Comparison of ENCODE assay signal across 1 cellular context in the genomic region with DNA sequence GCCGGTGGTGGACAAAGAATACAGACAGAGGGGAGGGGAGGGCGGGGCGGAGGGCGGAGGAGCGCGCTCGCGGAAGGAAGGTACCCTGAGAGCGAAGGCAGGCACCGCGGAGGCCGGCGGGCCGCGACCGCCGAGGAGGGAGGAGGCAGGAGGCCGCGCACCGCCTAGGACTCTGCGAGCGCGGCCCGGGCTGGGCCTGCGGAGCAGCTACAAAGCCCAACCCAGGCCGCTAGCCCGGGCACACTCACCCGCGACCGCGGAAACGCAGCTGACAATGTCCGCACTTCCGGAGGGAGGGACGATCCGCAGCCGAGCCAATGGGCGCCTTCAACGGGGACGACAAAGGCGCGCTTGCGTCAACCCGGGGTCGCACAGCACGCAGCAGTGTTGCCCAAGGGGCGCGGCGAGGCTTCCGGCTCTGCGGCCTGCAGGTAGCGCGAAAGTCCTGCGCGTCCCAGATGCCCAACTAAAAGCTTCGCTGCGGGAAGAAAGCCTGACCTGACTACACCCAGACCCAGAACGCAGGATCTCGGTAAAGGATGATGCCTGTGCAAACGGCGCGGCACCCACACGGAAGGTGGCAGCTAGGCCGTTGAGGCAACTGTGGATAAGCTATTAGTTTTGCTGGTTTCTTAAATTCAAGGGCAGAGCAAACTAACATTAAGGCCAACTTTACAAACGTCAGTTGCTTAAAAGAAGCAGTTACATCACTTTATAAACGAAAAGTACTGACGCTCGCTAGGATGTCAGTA.
A peak's percentile ranks its signal among the peaks of the same experiment; 100 is the strongest.
TF ChIP-seq lines count a peak whose summit lies in the region.

Gene C18orf32, minus strand, starts transcription at position 276 of the 752 bp plus-strand sequence. CDS start 3,486 bp downstream, outside the sequence.

TF ChIP-seq in WTC11, 78 proteins besides CTCF, POLR2A, EP300 and RAD21 (continued from another document and continues in another):
- TF ChIP-seq PREB (CRISPR knock-in tag; IDR thresholded peaks at IDR 0.05; ENCODE audit: borderline replicate concordance) (0 out of 2 replicates have a peak, but pooled peaks have one; percentile 68), RELA (CRISPR knock-in tag; IDR thresholded peaks at IDR 0.05; ENCODE audit: borderline replicate concordance) (no peak; the same call in 1 of the 2 replicates), ETV6 (CRISPR knock-in tag; IDR thresholded peaks at IDR 0.05) (peak; percentile 92), ESRRA (CRISPR knock-in tag; IDR thresholded peaks at IDR 0.05; ENCODE audit: borderline replicate concordance) (peak; percentile 37; the same call in 1 of the 2 replicates), ZNF423 (CRISPR knock-in tag; IDR thresholded peaks at IDR 0.05) (no peak), SMAD3 (CRISPR knock-in tag; IDR thresholded peaks at IDR 0.05; ENCODE audit: borderline replicate concordance) (no peak; the same call in 1 of the 2 replicates), EMX1 (CRISPR knock-in tag; IDR thresholded peaks at IDR 0.05) (peak; percentile 98), JAZF1 (CRISPR knock-in tag; IDR thresholded peaks at IDR 0.05) (no peak), FOXP4 (CRISPR knock-in tag; IDR thresholded peaks at IDR 0.05) (peak; percentile 80), TP53 (CRISPR knock-in tag; IDR thresholded peaks at IDR 0.05) (peak; percentile 88), ZMAT4 (CRISPR knock-in tag; IDR thresholded peaks at IDR 0.05) (no peak), MYBL2 (CRISPR knock-in tag; IDR thresholded peaks at IDR 0.05) (peak; percentile 87), GTF2I (CRISPR knock-in tag; conservative IDR thresholded peaks at IDR 0.05) (no peak), GRHL2 (CRISPR knock-in tag; IDR thresholded peaks at IDR 0.05; ENCODE audit: insufficient replicate concordance, severe bottlenecking) (no peak), ARID4B (CRISPR knock-in tag; IDR thresholded peaks at IDR 0.05; ENCODE audit: borderline replicate concordance) (peak; percentile 94), MXD4 (CRISPR knock-in tag; IDR thresholded peaks at IDR 0.05; ENCODE audit: borderline replicate concordance) (0 out of 2 replicates have a peak, but pooled peaks have one; percentile 5)
- TF ChIP-seq, protein P1, sequence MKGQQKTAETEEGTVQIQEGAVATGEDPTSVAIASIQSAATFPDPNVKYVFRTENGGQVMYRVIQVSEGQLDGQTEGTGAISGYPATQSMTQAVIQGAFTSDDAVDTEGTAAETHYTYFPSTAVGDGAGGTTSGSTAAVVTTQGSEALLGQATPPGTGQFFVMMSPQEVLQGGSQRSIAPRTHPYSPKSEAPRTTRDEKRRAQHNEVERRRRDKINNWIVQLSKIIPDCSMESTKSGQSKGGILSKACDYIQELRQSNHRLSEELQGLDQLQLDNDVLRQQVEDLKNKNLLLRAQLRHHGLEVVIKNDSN (CRISPR knock-in tag; IDR thresholded peaks at IDR 0.05): peak; percentile 49; the same call in 1 of the 2 replicates
- TF ChIP-seq, protein P2, sequence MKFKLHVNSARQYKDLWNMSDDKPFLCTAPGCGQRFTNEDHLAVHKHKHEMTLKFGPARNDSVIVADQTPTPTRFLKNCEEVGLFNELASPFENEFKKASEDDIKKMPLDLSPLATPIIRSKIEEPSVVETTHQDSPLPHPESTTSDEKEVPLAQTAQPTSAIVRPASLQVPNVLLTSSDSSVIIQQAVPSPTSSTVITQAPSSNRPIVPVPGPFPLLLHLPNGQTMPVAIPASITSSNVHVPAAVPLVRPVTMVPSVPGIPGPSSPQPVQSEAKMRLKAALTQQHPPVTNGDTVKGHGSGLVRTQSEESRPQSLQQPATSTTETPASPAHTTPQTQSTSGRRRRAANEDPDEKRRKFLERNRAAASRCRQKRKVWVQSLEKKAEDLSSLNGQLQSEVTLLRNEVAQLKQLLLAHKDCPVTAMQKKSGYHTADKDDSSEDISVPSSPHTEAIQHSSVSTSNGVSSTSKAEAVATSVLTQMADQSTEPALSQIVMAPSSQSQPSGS (CRISPR knock-in tag; IDR thresholded peaks at IDR 0.05; ENCODE audit: borderline replicate concordance, low read depth): no peak
- TF ChIP-seq, protein P3, sequence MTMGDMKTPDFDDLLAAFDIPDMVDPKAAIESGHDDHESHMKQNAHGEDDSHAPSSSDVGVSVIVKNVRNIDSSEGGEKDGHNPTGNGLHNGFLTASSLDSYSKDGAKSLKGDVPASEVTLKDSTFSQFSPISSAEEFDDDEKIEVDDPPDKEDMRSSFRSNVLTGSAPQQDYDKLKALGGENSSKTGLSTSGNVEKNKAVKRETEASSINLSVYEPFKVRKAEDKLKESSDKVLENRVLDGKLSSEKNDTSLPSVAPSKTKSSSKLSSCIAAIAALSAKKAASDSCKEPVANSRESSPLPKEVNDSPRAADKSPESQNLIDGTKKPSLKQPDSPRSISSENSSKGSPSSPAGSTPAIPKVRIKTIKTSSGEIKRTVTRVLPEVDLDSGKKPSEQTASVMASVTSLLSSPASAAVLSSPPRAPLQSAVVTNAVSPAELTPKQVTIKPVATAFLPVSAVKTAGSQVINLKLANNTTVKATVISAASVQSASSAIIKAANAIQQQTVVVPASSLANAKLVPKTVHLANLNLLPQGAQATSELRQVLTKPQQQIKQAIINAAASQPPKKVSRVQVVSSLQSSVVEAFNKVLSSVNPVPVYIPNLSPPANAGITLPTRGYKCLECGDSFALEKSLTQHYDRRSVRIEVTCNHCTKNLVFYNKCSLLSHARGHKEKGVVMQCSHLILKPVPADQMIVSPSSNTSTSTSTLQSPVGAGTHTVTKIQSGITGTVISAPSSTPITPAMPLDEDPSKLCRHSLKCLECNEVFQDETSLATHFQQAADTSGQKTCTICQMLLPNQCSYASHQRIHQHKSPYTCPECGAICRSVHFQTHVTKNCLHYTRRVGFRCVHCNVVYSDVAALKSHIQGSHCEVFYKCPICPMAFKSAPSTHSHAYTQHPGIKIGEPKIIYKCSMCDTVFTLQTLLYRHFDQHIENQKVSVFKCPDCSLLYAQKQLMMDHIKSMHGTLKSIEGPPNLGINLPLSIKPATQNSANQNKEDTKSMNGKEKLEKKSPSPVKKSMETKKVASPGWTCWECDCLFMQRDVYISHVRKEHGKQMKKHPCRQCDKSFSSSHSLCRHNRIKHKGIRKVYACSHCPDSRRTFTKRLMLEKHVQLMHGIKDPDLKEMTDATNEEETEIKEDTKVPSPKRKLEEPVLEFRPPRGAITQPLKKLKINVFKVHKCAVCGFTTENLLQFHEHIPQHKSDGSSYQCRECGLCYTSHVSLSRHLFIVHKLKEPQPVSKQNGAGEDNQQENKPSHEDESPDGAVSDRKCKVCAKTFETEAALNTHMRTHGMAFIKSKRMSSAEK (CRISPR knock-in tag; IDR thresholded peaks at IDR 0.05; ENCODE audit: borderline replicate concordance): peak; percentile 94; the same call in 1 of the 2 replicates
- TF ChIP-seq, protein P4, sequence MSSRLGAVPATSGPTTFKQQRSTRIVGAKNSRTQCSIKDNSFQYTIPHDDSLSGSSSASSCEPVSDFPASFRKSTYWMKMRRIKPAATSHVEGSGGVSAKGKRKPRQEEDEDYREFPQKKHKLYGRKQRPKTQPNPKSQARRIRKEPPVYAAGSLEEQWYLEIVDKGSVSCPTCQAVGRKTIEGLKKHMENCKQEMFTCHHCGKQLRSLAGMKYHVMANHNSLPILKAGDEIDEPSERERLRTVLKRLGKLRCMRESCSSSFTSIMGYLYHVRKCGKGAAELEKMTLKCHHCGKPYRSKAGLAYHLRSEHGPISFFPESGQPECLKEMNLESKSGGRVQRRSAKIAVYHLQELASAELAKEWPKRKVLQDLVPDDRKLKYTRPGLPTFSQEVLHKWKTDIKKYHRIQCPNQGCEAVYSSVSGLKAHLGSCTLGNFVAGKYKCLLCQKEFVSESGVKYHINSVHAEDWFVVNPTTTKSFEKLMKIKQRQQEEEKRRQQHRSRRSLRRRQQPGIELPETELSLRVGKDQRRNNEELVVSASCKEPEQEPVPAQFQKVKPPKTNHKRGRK (CRISPR knock-in tag; IDR thresholded peaks at IDR 0.05; ENCODE audit: borderline replicate concordance): no peak
- TF ChIP-seq, protein P5, sequence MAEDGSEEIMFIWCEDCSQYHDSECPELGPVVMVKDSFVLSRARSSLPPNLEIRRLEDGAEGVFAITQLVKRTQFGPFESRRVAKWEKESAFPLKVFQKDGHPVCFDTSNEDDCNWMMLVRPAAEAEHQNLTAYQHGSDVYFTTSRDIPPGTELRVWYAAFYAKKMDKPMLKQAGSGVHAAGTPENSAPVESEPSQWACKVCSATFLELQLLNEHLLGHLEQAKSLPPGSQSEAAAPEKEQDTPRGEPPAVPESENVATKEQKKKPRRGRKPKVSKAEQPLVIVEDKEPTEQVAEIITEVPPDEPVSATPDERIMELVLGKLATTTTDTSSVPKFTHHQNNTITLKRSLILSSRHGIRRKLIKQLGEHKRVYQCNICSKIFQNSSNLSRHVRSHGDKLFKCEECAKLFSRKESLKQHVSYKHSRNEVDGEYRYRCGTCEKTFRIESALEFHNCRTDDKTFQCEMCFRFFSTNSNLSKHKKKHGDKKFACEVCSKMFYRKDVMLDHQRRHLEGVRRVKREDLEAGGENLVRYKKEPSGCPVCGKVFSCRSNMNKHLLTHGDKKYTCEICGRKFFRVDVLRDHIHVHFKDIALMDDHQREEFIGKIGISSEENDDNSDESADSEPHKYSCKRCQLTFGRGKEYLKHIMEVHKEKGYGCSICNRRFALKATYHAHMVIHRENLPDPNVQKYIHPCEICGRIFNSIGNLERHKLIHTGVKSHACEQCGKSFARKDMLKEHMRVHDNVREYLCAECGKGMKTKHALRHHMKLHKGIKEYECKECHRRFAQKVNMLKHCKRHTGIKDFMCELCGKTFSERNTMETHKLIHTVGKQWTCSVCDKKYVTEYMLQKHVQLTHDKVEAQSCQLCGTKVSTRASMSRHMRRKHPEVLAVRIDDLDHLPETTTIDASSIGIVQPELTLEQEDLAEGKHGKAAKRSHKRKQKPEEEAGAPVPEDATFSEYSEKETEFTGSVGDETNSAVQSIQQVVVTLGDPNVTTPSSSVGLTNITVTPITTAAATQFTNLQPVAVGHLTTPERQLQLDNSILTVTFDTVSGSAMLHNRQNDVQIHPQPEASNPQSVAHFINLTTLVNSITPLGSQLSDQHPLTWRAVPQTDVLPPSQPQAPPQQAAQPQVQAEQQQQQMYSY (CRISPR knock-in tag; IDR thresholded peaks at IDR 0.05): no peak
- TF ChIP-seq, protein P6, sequence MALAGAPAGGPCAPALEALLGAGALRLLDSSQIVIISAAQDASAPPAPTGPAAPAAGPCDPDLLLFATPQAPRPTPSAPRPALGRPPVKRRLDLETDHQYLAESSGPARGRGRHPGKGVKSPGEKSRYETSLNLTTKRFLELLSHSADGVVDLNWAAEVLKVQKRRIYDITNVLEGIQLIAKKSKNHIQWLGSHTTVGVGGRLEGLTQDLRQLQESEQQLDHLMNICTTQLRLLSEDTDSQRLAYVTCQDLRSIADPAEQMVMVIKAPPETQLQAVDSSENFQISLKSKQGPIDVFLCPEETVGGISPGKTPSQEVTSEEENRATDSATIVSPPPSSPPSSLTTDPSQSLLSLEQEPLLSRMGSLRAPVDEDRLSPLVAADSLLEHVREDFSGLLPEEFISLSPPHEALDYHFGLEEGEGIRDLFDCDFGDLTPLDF (CRISPR knock-in tag; IDR thresholded peaks at IDR 0.05): peak; percentile 70; the same call in 1 of the 2 replicates
